Comparison of ENCODE assay signal across 8 cellular contexts in the genomic region with DNA sequence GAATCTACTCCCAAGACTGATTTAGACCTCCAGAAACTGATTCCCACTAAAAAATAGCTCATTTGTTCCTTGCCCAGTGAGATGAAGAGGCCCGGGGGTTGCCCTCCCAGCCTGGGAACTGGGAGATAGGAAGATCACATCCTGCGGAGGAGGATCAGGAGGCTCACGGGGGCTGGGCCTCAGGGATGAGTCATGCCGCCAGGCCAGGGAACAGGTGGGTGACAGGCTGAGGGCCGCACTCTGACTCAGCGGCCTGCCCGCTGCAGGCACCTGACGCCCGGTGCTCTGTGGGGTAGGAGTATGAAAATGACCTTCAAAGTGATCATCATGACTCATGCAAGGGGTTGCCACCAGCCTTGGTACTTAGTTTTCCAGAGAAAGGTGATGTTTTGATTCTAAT.
DNase-seq lines count a peak whose midpoint lies in the region; ATAC-seq, FAIRE-seq and TF ChIP-seq lines count a peak whose summit lies in the region.

No MANE protein-coding gene starts in this region.

- no peak for TF ChIP-seq POLR2A in GM12892 (IDR thresholded peaks at IDR 0.05; ENCODE audit: low read depth, low read length)

- in situ Hi-C loops in ACHN (cut with HindIII; ENCODE audit: low pct_ligation_motif_present, low pct_unique_long_range_greater_than_20kb, low sequenced_read_pairs): no loop called here

- FAIRE-seq in GM12892 (lab: Jason Lieb, UNC): no peak

- no peak for TF ChIP-seq CTCF in GM20000 (IDR thresholded peaks at IDR 0.05; ENCODE audit: extremely low read depth, missing control alignments)

- DNase-seq in ACHN (peak; percentile 14), GM20000 (ENCODE audit: low spot score) (peak; percentile 28), activated T-helper 1 cell treated with Interleukin-2 at 50 U/mL for 16 hours (ENCODE audit: low read depth) (peak; percentile 36), NCI-H1105 treated with DMSO at 0.1 percent for 48 hours (lab: John Stamatoyannopoulos, UW) (no peak), epidermal melanocyte (ENCODE audit: insufficient read length, low spot score) (no peak), GM12892 (ENCODE audit: insufficient read length) (no peak)
- peak; percentile 68 to 79 for DNase-seq in stimulated activated CD4-positive, alpha-beta T cell treated with anti-CD3 and anti-CD28 coated beads, Interleukin-4, amount 100 ng/mL, for 4 hours

- peak; percentile 87 for ATAC-seq in HG03558 (IDR thresholded peaks at IDR 0.05; ENCODE audit: extremely low read depth, unreplicated experiment)

Comparison
In these comparisons a context has a peak if more than half of its experiments do, and no peak if none do; other contexts are left out.
1. DNase-seq: peak in ACHN (single experiment), GM20000 (single experiment), activated T-helper 1 cell treated with Interleukin-2 at 50 U/mL for 16 hours (single experiment) and stimulated activated CD4-positive, alpha-beta T cell treated with anti-CD3 and anti-CD28 coated beads, Interleukin-4, amount 100 ng/mL, for 4 hours (2 of 2); none in NCI-H1105 treated with DMSO at 0.1 percent for 48 hours (single experiment), epidermal melanocyte (single experiment) and GM12892 (single experiment).